ENCODE assay signal across 8 cellular contexts in genomic region chr19:2785244-2786000, GRCh38. TPM values are rescaled to one million over a fixed set of nuclear protein-coding genes. Genes with fewer than 3 reads are reported as not detected.
DNase-seq lines count a peak whose midpoint lies in the region; ATAC-seq and TF ChIP-seq lines count a peak whose summit lies in the region.

Gene THOP1, plus strand, starts transcription at chr19:2785503. Its CDS starts 160 bp downstream, at chr19:2785663.

- H3K36me3 ChIP-seq in SK-N-MC (ENCODE audit: insufficient read depth, low read length), result peaks cover 16% of the 10 kb centered on the region; the same call in 1 of the 2 replicates
- H3K36me3 ChIP-seq in gastroesophageal sphincter, result peaks cover 0 to 5% of the 10 kb centered on the region in 2 donors
- H3K36me3 ChIP-seq in neutrophil, result peaks cover 3% of the 10 kb centered on the region

- 0% methylated on average over 4 of the region's 78 CpGs; no CpG with 5 or more reads in 1 of the 2 donors for WGBS in gastroesophageal sphincter (ENCODE audit: low coverage in 1 of 2), 2 donors

- H3K36me3 Mint-ChIP-seq in activated naive CD4-positive, alpha-beta T cell treated with anti-CD3 and anti-CD28 coated beads, Interleukin-2, amount 10 ng/mL, durations not matched to agents 7 days and 5 days, result peaks cover 12% of the 10 kb centered on the region

- DNase-seq in GF-D8 (lab: John Stamatoyannopoulos, UW), result peak; percentile 96
- DNase-seq in HFF-Myc (ENCODE audit: extremely low read depth, low read depth), result peak; percentile 93
- DNase-seq in NB4 (ENCODE audit: low read depth), result peak; percentile 97
- peak; percentile 87 for DNase-seq in SK-N-MC (ENCODE audit: low read depth, low spot score)
- DNase-seq in activated naive CD4-positive, alpha-beta T cell treated with anti-CD3 and anti-CD28 coated beads, Interleukin-2, amount 10 ng/mL, durations not matched to agents 7 days and 5 days, result peak; percentile 99
- DNase-seq in substantia nigra (lab: John Stamatoyannopoulos, UW), result peak; percentile 57 to 99 (median 95)

- no peaks in the 10 kb centered on the region for H3K9me3 ChIP-seq in SK-N-MC (ENCODE audit: low read depth, low read length)
- H3K9me3 ChIP-seq in gastroesophageal sphincter, result no peaks in the 10 kb centered on the region
- H3K9me3 ChIP-seq in neutrophil, result no peaks in the 10 kb centered on the region

- peaks cover 0 to 59% (median 29%) of the 10 kb centered on the region in 3 donors for H3K4me1 ChIP-seq in gastroesophageal sphincter
- peaks cover 36 to 38% of the 10 kb centered on the region in 2 experiments for H3K4me1 ChIP-seq in neutrophil (ENCODE audit: control insufficient read depth in 1 of 2, insufficient read depth in 1 of 2, low read depth in 1 of 2, low read length in 1 of 2)

- H3K27me3 ChIP-seq in gastroesophageal sphincter (no peaks in the 10 kb centered on the region), neutrophil (no peaks in the 10 kb centered on the region)

- H3K27me3 Mint-ChIP-seq in activated naive CD4-positive, alpha-beta T cell treated with anti-CD3 and anti-CD28 coated beads, Interleukin-2, amount 10 ng/mL, durations not matched to agents 7 days and 5 days, result no peaks in the 10 kb centered on the region

- peak; percentile 79 for TF ChIP-seq POLR2A in NB4 (IDR thresholded peaks at IDR 0.05; ENCODE audit: extremely low read depth, insufficient read length)
- peak; percentile 71 to 73 for TF ChIP-seq POLR2A in gastroesophageal sphincter (IDR thresholded peaks at IDR 0.05)

- H3K27ac Mint-ChIP-seq in activated naive CD4-positive, alpha-beta T cell treated with anti-CD3 and anti-CD28 coated beads, Interleukin-2, amount 10 ng/mL, durations not matched to agents 7 days and 5 days, result peak within 1 kb of the TSS; percentile 77

- H3K9ac ChIP-seq in SK-N-MC (ENCODE audit: insufficient read length), result peak within 1 kb of the TSS; percentile 99

- TF ChIP-seq EP300 in gastroesophageal sphincter (IDR thresholded peaks at IDR 0.05), result no peak

- no peaks in the 10 kb centered on the region for H3K9me3 Mint-ChIP-seq in activated naive CD4-positive, alpha-beta T cell treated with anti-CD3 and anti-CD28 coated beads, Interleukin-2, amount 10 ng/mL, durations not matched to agents 7 days and 5 days

- no peak for TF ChIP-seq CTCF in HFF-Myc (IDR thresholded peaks at IDR 0.05; ENCODE audit: low read depth, low read length, missing control alignments)
- TF ChIP-seq CTCF in NB4 (IDR thresholded peaks at IDR 0.05; ENCODE audit: low read depth, low read length), result no peak
- no peak for TF ChIP-seq CTCF in gastroesophageal sphincter (IDR thresholded peaks at IDR 0.05)
- TF ChIP-seq CTCF in neutrophil (IDR thresholded peaks at IDR 0.05), result peak; percentile 64

- H3K4me3 ChIP-seq in HFF-Myc (replicated peaks; ENCODE audit: low read depth, low read length) (peak within 1 kb of the TSS; percentile 98), NB4 (ENCODE audit: low read depth, low read length) (peak within 1 kb of the TSS; percentile 71), SK-N-MC (peak within 1 kb of the TSS; percentile 99), gastroesophageal sphincter (peak within 1 kb of the TSS; percentile 52 to 91), neutrophil (ENCODE audit: low read depth in 1 of 2, low read length in 1 of 2) (peak within 1 kb of the TSS; percentile 75 to 79)

- peak within 1 kb of the TSS; percentile 60; the same call in 1 of the 2 replicates for H3K27ac ChIP-seq in SK-N-MC
- H3K27ac ChIP-seq in gastroesophageal sphincter, result peak within 1 kb of the TSS in 3 of 4 donors; percentile 72 to 97 (median 83)
- peak within 1 kb of the TSS; percentile 81 for H3K27ac ChIP-seq in neutrophil
- peak within 1 kb of the TSS; percentile 59 for H3K27ac ChIP-seq in substantia nigra (ENCODE audit: low read depth, low read length, poor library complexity, severe bottlenecking)

- CTCF ChIA-PET in activated naive CD4-positive, alpha-beta T cell treated with anti-CD3 and anti-CD28 coated beads, Interleukin-2, amount 10 ng/mL, durations not matched to agents 7 days and 5 days (lab: Charles Lee), result interaction anchor here (1.3 kb wide), 1 partner anchor 35 kb away, joined by 4 read pairs; no protein-coding TSS in a partner anchor

- H3K4me3 Mint-ChIP-seq in activated naive CD4-positive, alpha-beta T cell treated with anti-CD3 and anti-CD28 coated beads, Interleukin-2, amount 10 ng/mL, durations not matched to agents 7 days and 5 days, result peak within 1 kb of the TSS; percentile 92

- H3K4me1 Mint-ChIP-seq in activated naive CD4-positive, alpha-beta T cell treated with anti-CD3 and anti-CD28 coated beads, Interleukin-2, amount 10 ng/mL, durations not matched to agents 7 days and 5 days, result peaks cover 59% of the 10 kb centered on the region

- peak; percentile 93 for ATAC-seq in gastroesophageal sphincter

RNA-seq across cellular contexts. Expression of gene THOP1, which starts in this region (rescaled TPM):
- 10 to 100 TPM; 26.9 to 58.4 (median 38.7) TPM for total RNA-seq in gastroesophageal sphincter

Comparison
In these comparisons a context has a peak if more than half of its experiments do, and no peak if none do; other contexts are left out.
1. Peak in every context shown above with its lines: DNase-seq, ATAC-seq, H3K4me3 ChIP-seq and H3K27ac ChIP-seq.